8 cellular contexts compared by ENCODE assay signal in genomic region chr11:22624742-22625447, GRCh38. TPM values are rescaled to one million over a fixed set of nuclear protein-coding genes. Genes with fewer than 3 reads are reported as not detected.
DNase-seq lines count a peak whose midpoint lies in the region; ATAC-seq and TF ChIP-seq lines count a peak whose summit lies in the region.

No MANE protein-coding gene starts in this region.

- H3K4me3 ChIP-seq in epithelial cell of esophagus (ENCODE audit: low read length) (peak overlapping the region; percentile 80), mucosa of descending colon (peak overlapping the region; percentile 71)

- H3K4me1 Mint-ChIP-seq in activated CD8-positive, alpha-beta T cell treated with anti-CD3 and anti-CD28 coated beads, Interleukin-2, amount 10 ng/mL, durations not matched to agents 7 days and 5 days (ENCODE audit: low read depth), result peaks cover 27% of the 10 kb centered on the region
- H3K4me1 Mint-ChIP-seq in stimulated activated memory B cell treated with anti-CD40 and anti-IgM and Interleukin-4, amounts not matched to agents 10 μg/mL and 1 μg/mL and 100 μg/mL, for 72 hours, result peaks cover 28% of the 10 kb centered on the region

- POLR2A ChIA-PET in activated CD8-positive, alpha-beta T cell treated with anti-CD3 and anti-CD28 coated beads, Interleukin-2, amount 10 ng/mL, durations not matched to agents 7 days and 5 days (lab: Charles Lee), result interaction anchor here (0.7 to 2.2 kb wide), 3 partner anchors 14 to 205 kb away, joined by 3 to 7 read pairs (median 4); partner anchors contain the start of gene SVIP

- ATAC-seq in HG03457 (IDR thresholded peaks at IDR 0.05; ENCODE audit: unreplicated experiment), result peak; percentile 39
- peak; percentile 63 for ATAC-seq in activated CD8-positive, alpha-beta T cell treated with anti-CD3 and anti-CD28 coated beads, Interleukin-2, amount 10 ng/mL, durations not matched to agents 7 days and 5 days
- peak; percentile 82 for ATAC-seq in mucosa of descending colon
- peak; percentile 71 for ATAC-seq in stimulated activated memory B cell treated with anti-CD40 and anti-IgM and Interleukin-4, amounts not matched to agents 10 μg/mL and 1 μg/mL and 100 μg/mL, for 72 hours

- peaks cover 21% of the 10 kb centered on the region for H3K36me3 Mint-ChIP-seq in activated CD8-positive, alpha-beta T cell treated with anti-CD3 and anti-CD28 coated beads, Interleukin-2, amount 10 ng/mL, durations not matched to agents 7 days and 5 days (ENCODE audit: low read depth)
- peaks cover 28% of the 10 kb centered on the region for H3K36me3 Mint-ChIP-seq in stimulated activated memory B cell treated with anti-CD40 and anti-IgM and Interleukin-4, amounts not matched to agents 10 μg/mL and 1 μg/mL and 100 μg/mL, for 72 hours

- intact Hi-C loops in mucosa of descending colon (cut with DNase I, micrococcal nuclease), result no loop called here

- H3K27me3 Mint-ChIP-seq in activated CD8-positive, alpha-beta T cell treated with anti-CD3 and anti-CD28 coated beads, Interleukin-2, amount 10 ng/mL, durations not matched to agents 7 days and 5 days (ENCODE audit: low read depth), result no peaks in the 10 kb centered on the region
- H3K27me3 Mint-ChIP-seq in stimulated activated memory B cell treated with anti-CD40 and anti-IgM and Interleukin-4, amounts not matched to agents 10 μg/mL and 1 μg/mL and 100 μg/mL, for 72 hours, result no peaks in the 10 kb centered on the region

- no peaks in the 10 kb centered on the region for H3K36me3 ChIP-seq in mucosa of descending colon (ENCODE audit: low read depth)

- DNase-seq in CD1c-positive myeloid dendritic cell (ENCODE audit: extremely low spot score) (peak; percentile 53), GM19240 (ENCODE audit: insufficient read length, low spot score) (peak; percentile 8), NCI-H510A (lab: John Stamatoyannopoulos, UW) (peak; percentile 33), epithelial cell of esophagus (ENCODE audit: low read depth) (peak; percentile 83), mucosa of descending colon (peak in 2 of 3 donors; percentile 77 to 82)
- DNase-seq in activated CD8-positive, alpha-beta T cell treated with anti-CD3 and anti-CD28 coated beads, Interleukin-2, amount 10 ng/mL, durations not matched to agents 7 days and 5 days, result peak; percentile 68

- peak overlapping the region; percentile 98 for H3K27ac Mint-ChIP-seq in activated CD8-positive, alpha-beta T cell treated with anti-CD3 and anti-CD28 coated beads, Interleukin-2, amount 10 ng/mL, durations not matched to agents 7 days and 5 days
- H3K27ac Mint-ChIP-seq in stimulated activated memory B cell treated with anti-CD40 and anti-IgM and Interleukin-4, amounts not matched to agents 10 μg/mL and 1 μg/mL and 100 μg/mL, for 72 hours, result peak overlapping the region; percentile 100

- peak; percentile 59 for TF ChIP-seq CTCF in epithelial cell of esophagus (IDR thresholded peaks at IDR 0.05; ENCODE audit: insufficient read depth, low read depth, low read length, missing control alignments)
- TF ChIP-seq CTCF in mucosa of descending colon (IDR thresholded peaks at IDR 0.05), result no peak

- CTCF ChIA-PET in activated CD8-positive, alpha-beta T cell treated with anti-CD3 and anti-CD28 coated beads, Interleukin-2, amount 10 ng/mL, durations not matched to agents 7 days and 5 days (lab: Charles Lee), result interaction anchor here (0.8 to 1.4 kb wide), 4 partner anchors 10 to 204 kb away, joined by 3 to 4 read pairs (median 4); partner anchors contain the start of gene SVIP

- no peaks in the 10 kb centered on the region for H3K9me3 Mint-ChIP-seq in activated CD8-positive, alpha-beta T cell treated with anti-CD3 and anti-CD28 coated beads, Interleukin-2, amount 10 ng/mL, durations not matched to agents 7 days and 5 days (ENCODE audit: insufficient read depth)
- H3K9me3 Mint-ChIP-seq in stimulated activated memory B cell treated with anti-CD40 and anti-IgM and Interleukin-4, amounts not matched to agents 10 μg/mL and 1 μg/mL and 100 μg/mL, for 72 hours, result no peaks in the 10 kb centered on the region

- peak overlapping the region; percentile 99 for H3K4me3 Mint-ChIP-seq in activated CD8-positive, alpha-beta T cell treated with anti-CD3 and anti-CD28 coated beads, Interleukin-2, amount 10 ng/mL, durations not matched to agents 7 days and 5 days
- peak overlapping the region; percentile 100 for H3K4me3 Mint-ChIP-seq in stimulated activated memory B cell treated with anti-CD40 and anti-IgM and Interleukin-4, amounts not matched to agents 10 μg/mL and 1 μg/mL and 100 μg/mL, for 72 hours

- no peaks in the 10 kb centered on the region for H3K9me3 ChIP-seq in mucosa of descending colon

- peaks cover 7% of the 10 kb centered on the region for H3K4me1 ChIP-seq in mucosa of descending colon (ENCODE audit: low read depth)

RNA-seq across cellular contexts. Expression of gene FANCF, which starts 0.7 kb away (rescaled TPM):
- 10 to 100 TPM; 14.6 to 14.7 TPM for total RNA-seq in activated CD8-positive, alpha-beta T cell treated with anti-CD3 and anti-CD28 coated beads, Interleukin-2, amount 10 ng/mL, durations not matched to agents 7 days and 5 days
- 10 to 100 TPM in 2 of 3 donors, 1 to 10 TPM in 1; 9.5 to 14.7 (median 12.9) TPM for total RNA-seq in mucosa of descending colon

RNA-seq across cellular contexts. Expression of gene GAS2, which starts 41.5 kb away (rescaled TPM):
- 1 to 10 TPM in 1 of 2 experiments, under 1 TPM in 1; 0.89 to 1.5 TPM for total RNA-seq in activated CD8-positive, alpha-beta T cell treated with anti-CD3 and anti-CD28 coated beads, Interleukin-2, amount 10 ng/mL, durations not matched to agents 7 days and 5 days
- 1 to 10 TPM; 2.0 to 2.8 (median 2.5) TPM for total RNA-seq in mucosa of descending colon

Comparison
In these comparisons a context has a peak if more than half of its experiments do, and no peak if none do; other contexts are left out.
1. Peak in every context shown above with its lines: DNase-seq, ATAC-seq and H3K4me3 ChIP-seq.
2. DNase-seq: peak in every context shown above with its lines; median percentile 83 in epithelial cell of esophagus; 80 in mucosa of descending colon; 68 in activated CD8-positive, alpha-beta T cell treated with anti-CD3 and anti-CD28 coated beads, Interleukin-2, amount 10 ng/mL, durations not matched to agents 7 days and 5 days; 53 in CD1c-positive myeloid dendritic cell; 33 in NCI-H510A; 8 in GM19240.